Comparison of ENCODE assay signal across 1 cellular context in the genomic region with DNA sequence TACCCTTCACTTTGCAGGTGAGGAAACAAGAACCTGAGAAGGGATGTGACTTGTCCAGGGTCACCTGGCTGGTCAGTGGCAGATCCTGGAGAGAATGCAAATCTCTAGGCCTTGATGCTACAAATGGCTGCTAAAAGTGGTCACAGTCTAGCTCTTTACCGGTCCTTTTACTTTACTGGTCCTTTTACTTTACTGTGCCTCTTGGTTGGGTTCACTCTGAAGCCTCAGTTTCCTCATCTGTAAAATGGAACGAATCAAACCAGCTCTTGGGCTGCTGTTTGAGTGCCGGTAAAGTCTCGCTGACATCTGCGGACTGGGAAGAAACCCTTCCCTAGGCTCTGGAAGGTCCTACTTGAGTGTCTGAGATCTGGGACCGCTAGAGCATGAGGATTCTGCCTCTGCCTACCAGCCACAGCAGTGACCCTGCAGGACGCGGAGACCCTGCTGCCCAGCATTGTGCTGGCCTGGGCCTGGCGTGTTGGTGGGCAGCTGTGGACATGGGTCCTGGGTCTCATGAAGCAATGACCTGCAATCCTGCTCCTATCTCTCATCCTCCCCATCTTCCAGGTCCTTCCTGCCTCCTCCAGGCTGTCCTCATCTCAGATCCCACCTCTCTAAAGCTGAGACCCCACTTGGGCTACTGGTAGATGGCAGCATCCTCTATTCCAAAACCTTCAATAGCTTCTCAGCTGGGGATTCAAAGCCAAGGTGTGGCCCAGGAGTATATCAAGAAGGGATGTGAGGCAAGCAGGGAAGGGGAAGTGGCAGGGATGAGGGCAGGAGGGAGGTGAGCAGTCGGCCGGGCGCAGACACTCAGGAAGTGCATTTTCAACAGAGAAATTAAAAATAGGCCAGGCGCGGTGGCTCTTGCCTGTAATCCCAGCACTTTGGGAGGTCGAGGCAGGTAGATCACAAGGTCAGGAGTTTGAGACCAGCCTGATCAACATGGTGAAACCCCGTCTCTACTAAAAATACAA.
TF ChIP-seq lines count a peak whose summit lies in the region.

No MANE protein-coding gene starts in this region.

TF ChIP-seq in HepG2, 621 proteins besides CTCF, POLR2A, EP300 and RAD21 (continued from another document):
- TF ChIP-seq, protein P1, sequence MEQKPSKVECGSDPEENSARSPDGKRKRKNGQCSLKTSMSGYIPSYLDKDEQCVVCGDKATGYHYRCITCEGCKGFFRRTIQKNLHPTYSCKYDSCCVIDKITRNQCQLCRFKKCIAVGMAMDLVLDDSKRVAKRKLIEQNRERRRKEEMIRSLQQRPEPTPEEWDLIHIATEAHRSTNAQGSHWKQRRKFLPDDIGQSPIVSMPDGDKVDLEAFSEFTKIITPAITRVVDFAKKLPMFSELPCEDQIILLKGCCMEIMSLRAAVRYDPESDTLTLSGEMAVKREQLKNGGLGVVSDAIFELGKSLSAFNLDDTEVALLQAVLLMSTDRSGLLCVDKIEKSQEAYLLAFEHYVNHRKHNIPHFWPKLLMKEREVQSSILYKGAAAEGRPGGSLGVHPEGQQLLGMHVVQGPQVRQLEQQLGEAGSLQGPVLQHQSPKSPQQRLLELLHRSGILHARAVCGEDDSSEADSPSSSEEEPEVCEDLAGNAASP (CRISPR knock-in tag; IDR thresholded peaks at IDR 0.05; ENCODE audit: borderline replicate concordance), result no peak
- TF ChIP-seq, protein P2, sequence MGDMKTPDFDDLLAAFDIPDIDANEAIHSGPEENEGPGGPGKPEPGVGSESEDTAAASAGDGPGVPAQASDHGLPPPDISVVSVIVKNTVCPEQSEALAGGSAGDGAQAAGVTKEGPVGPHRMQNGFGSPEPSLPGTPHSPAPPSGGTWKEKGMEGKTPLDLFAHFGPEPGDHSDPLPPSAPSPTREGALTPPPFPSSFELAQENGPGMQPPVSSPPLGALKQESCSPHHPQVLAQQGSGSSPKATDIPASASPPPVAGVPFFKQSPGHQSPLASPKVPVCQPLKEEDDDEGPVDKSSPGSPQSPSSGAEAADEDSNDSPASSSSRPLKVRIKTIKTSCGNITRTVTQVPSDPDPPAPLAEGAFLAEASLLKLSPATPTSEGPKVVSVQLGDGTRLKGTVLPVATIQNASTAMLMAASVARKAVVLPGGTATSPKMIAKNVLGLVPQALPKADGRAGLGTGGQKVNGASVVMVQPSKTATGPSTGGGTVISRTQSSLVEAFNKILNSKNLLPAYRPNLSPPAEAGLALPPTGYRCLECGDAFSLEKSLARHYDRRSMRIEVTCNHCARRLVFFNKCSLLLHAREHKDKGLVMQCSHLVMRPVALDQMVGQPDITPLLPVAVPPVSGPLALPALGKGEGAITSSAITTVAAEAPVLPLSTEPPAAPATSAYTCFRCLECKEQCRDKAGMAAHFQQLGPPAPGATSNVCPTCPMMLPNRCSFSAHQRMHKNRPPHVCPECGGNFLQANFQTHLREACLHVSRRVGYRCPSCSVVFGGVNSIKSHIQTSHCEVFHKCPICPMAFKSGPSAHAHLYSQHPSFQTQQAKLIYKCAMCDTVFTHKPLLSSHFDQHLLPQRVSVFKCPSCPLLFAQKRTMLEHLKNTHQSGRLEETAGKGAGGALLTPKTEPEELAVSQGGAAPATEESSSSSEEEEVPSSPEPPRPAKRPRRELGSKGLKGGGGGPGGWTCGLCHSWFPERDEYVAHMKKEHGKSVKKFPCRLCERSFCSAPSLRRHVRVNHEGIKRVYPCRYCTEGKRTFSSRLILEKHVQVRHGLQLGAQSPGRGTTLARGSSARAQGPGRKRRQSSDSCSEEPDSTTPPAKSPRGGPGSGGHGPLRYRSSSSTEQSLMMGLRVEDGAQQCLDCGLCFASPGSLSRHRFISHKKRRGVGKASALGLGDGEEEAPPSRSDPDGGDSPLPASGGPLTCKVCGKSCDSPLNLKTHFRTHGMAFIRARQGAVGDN (CRISPR knock-in tag; IDR thresholded peaks at IDR 0.05), result peak; percentile 14; the same call in 1 of the 2 replicates
- TF ChIP-seq ZNF629 (CRISPR knock-in tag; conservative IDR thresholded peaks at IDR 0.05) (peak; percentile 86), PHB2 (IDR thresholded peaks at IDR 0.05; ENCODE audit: partially characterized antibody) (no peak)
- TF ChIP-seq, protein P3, sequence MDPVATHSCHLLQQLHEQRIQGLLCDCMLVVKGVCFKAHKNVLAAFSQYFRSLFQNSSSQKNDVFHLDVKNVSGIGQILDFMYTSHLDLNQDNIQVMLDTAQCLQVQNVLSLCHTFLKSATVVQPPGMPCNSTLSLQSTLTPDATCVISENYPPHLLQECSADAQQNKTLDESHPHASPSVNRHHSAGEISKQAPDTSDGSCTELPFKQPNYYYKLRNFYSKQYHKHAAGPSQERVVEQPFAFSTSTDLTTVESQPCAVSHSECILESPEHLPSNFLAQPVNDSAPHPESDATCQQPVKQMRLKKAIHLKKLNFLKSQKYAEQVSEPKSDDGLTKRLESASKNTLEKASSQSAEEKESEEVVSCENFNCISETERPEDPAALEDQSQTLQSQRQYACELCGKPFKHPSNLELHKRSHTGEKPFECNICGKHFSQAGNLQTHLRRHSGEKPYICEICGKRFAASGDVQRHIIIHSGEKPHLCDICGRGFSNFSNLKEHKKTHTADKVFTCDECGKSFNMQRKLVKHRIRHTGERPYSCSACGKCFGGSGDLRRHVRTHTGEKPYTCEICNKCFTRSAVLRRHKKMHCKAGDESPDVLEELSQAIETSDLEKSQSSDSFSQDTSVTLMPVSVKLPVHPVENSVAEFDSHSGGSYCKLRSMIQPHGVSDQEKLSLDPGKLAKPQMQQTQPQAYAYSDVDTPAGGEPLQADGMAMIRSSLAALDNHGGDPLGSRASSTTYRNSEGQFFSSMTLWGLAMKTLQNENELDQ (CRISPR knock-in tag; IDR thresholded peaks at IDR 0.05; ENCODE audit: borderline replicate concordance), result no peak
- TF ChIP-seq, protein P4, sequence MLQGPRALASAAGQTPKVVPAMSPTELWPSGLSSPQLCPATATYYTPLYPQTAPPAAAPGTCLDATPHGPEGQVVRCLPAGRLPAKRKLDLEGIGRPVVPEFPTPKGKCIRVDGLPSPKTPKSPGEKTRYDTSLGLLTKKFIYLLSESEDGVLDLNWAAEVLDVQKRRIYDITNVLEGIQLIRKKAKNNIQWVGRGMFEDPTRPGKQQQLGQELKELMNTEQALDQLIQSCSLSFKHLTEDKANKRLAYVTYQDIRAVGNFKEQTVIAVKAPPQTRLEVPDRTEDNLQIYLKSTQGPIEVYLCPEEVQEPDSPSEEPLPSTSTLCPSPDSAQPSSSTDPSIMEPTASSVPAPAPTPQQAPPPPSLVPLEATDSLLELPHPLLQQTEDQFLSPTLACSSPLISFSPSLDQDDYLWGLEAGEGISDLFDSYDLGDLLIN (CRISPR knock-in tag; IDR thresholded peaks at IDR 0.05; ENCODE audit: borderline replicate concordance), result no peak
